In genomic region chr7:55156919-55157318, GRCh38 we compare ENCODE assay signal across 20 cellular contexts.
DNase-seq lines count a peak whose midpoint lies in the region; ATAC-seq and TF ChIP-seq lines count a peak whose summit lies in the region.
"Had no signal": no experiment of that assay in that cellular context is flagged by ENCODE, and none has a peak within 500 bp of the region (broad histone marks: within the 10 kb centered on the region; RNA-seq: fewer than 3 reads in every experiment).

No MANE protein-coding gene starts in this region.

- H4K20me1 ChIP-seq in PC-3 (ENCODE audit: low read length), result no peaks in the 10 kb centered on the region

- no peaks in the 10 kb centered on the region for H3K79me2 ChIP-seq in PC-3 (ENCODE audit: low read length)

- H3K36me3 Mint-ChIP-seq in endodermal cell (ENCODE audit: low read depth) (no peaks in the 10 kb centered on the region), type B pancreatic cell (peaks cover 22% of the 10 kb centered on the region)

- H3K4me1 ChIP-seq in PC-3 (ENCODE audit: insufficient read depth, low read length) (peaks cover 40% of the 10 kb centered on the region), endodermal cell (ENCODE audit: control insufficient read depth, insufficient read depth, low read length) (peaks cover 6% of the 10 kb centered on the region), lower lobe of right lung (no peaks in the 10 kb centered on the region)
- H3K4me1 ChIP-seq: sigmoid colon, stomach had no signal

- CTCF ChIA-PET in PC-3 (lab: Charles Lee), result interaction anchor here (1.4 kb wide), 1 partner anchor 99 kb away, joined by 3 read pairs; no protein-coding TSS in a partner anchor

- no peak for ATAC-seq in PC-3
- no peak for ATAC-seq in lower lobe of right lung
- ATAC-seq: activated CD4-positive, alpha-beta T cell treated with anti-CD3 and anti-CD28 coated beads for 36 hours; effector memory CD8-positive, alpha-beta T cell had no signal

- DNase-seq in PC-3, result no peak
- DNase-seq in endodermal cell, result peak; percentile 74
- DNase-seq in lower lobe of right lung, result no peak
- DNase-seq in type B pancreatic cell (ENCODE audit: extremely low spot score, unreplicated experiment), result no peak
- no peak for DNase-seq in amygdala (lab: John Stamatoyannopoulos, UW)
- no peak for DNase-seq in T1000 (lab: John Stamatoyannopoulos, UW)
- no peak for DNase-seq in NCI-H82 (lab: John Stamatoyannopoulos, UW)
- DNase-seq: activated CD4-positive, alpha-beta T cell treated with anti-CD3 and anti-CD28 coated beads for 36 hours; effector memory CD8-positive, alpha-beta T cell; GM23248; KBM-7; midbrain; NCI-H526 treated with DMSO at 0.1 percent for 48 hours; sigmoid colon; stimulated activated CD4-positive, alpha-beta T cell treated with anti-CD3 and anti-CD28 coated beads, Interleukin-2, amount 100 ng/mL, for 24 hours; stomach had no signal

- no peak overlapping the region for H3K27ac Mint-ChIP-seq in endodermal cell
- H3K27ac Mint-ChIP-seq in type B pancreatic cell, result peak overlapping the region; percentile 55
- H3K27ac Mint-ChIP-seq: activated CD4-positive, alpha-beta T cell treated with anti-CD3 and anti-CD28 coated beads for 36 hours; effector memory CD8-positive, alpha-beta T cell had no signal

- H3K4me3 Mint-ChIP-seq in endodermal cell (peak overlapping the region; percentile 22), type B pancreatic cell (peak overlapping the region; percentile 52)
- H3K4me3 Mint-ChIP-seq: activated CD4-positive, alpha-beta T cell treated with anti-CD3 and anti-CD28 coated beads for 36 hours; central memory CD8-positive, alpha-beta T cell; effector memory CD8-positive, alpha-beta T cell had no signal

- no peaks in the 10 kb centered on the region for H3F3A ChIP-seq in PC-3 (ENCODE audit: low read length, unreplicated experiment)

- WGBS in endodermal cell (ENCODE audit: insufficient coverage in 1 of 2, insufficient read length in 1 of 2), 2 experiments, result 64% methylated on average over 11 of the region's 11 CpGs; no CpG with 5 or more reads in 1 of the 2 experiments

- H3K27me3 Mint-ChIP-seq in endodermal cell (ENCODE audit: insufficient read depth) (peaks cover 7% of the 10 kb centered on the region), type B pancreatic cell (no peaks in the 10 kb centered on the region)

- no peak for TF ChIP-seq CTCF in PC-3 (conservative IDR thresholded peaks at IDR 0.05; ENCODE audit: low read depth, low read length)
- TF ChIP-seq CTCF in endodermal cell (conservative IDR thresholded peaks at IDR 0.05), result no peak
- no peak for TF ChIP-seq CTCF in lower lobe of right lung (IDR thresholded peaks at IDR 0.05)
- TF ChIP-seq CTCF in type B pancreatic cell (conservative IDR thresholded peaks at IDR 0.05), result no peak

- BruUV-seq in PC-3 (replicated peaks; lab: Mats Ljungman, UMichigan), result no TSS peak

- H3K9me2 ChIP-seq in PC-3 (replicated peaks; ENCODE audit: low read length), result no peaks in the 10 kb centered on the region

- H3K4me3 ChIP-seq in PC-3 (ENCODE audit: low read length) (no peak overlapping the region), endodermal cell (ENCODE audit: low read length) (no peak overlapping the region), lower lobe of right lung (no peak overlapping the region)
- H3K4me3 ChIP-seq: GM23248, sigmoid colon, SK-N-MC, stomach had no signal

- H2AFZ ChIP-seq in PC-3 (ENCODE audit: low read length), result no peak overlapping the region
- H2AFZ ChIP-seq: GM23248 had no signal

- H3K27ac ChIP-seq in PC-3 (ENCODE audit: low read length) (peak overlapping the region; percentile 86), endodermal cell (ENCODE audit: low read depth, low read length) (no peak overlapping the region), lower lobe of right lung (peak overlapping the region; percentile 38)
- H3K27ac ChIP-seq: GM23248, HL-60, neutrophil, sigmoid colon, SK-N-MC had no signal

- POLR2A ChIA-PET in PC-3 (lab: Charles Lee; ENCODE audit: unreplicated experiment), result no interaction called here

- H3K9ac ChIP-seq in PC-3 (ENCODE audit: low read length), result peak overlapping the region; percentile 52
- H3K9ac ChIP-seq in endodermal cell (ENCODE audit: extremely low read depth, low read length, poor library complexity, severe bottlenecking), result no peak overlapping the region
- H3K9ac ChIP-seq: GM23248 had no signal

- no peaks in the 10 kb centered on the region for H3K9me3 Mint-ChIP-seq in endodermal cell
- H3K9me3 Mint-ChIP-seq in type B pancreatic cell, result no peaks in the 10 kb centered on the region
- H3K9me3 Mint-ChIP-seq: central memory CD8-positive, alpha-beta T cell; effector memory CD8-positive, alpha-beta T cell had no signal

- H3K36me3 ChIP-seq in PC-3 (ENCODE audit: low read depth, low read length) (peaks cover 59% of the 10 kb centered on the region), endodermal cell (ENCODE audit: control insufficient read depth, insufficient read depth, low read length) (no peaks in the 10 kb centered on the region), lower lobe of right lung (peaks cover 93% of the 10 kb centered on the region)
- H3K36me3 ChIP-seq: neutrophil had no signal

- peaks cover 20% of the 10 kb centered on the region for H3K4me1 Mint-ChIP-seq in endodermal cell
- peaks cover 15% of the 10 kb centered on the region for H3K4me1 Mint-ChIP-seq in type B pancreatic cell (ENCODE audit: unreplicated experiment)
- H3K4me1 Mint-ChIP-seq: activated CD4-positive, alpha-beta T cell treated with anti-CD3 and anti-CD28 coated beads for 36 hours; central memory CD8-positive, alpha-beta T cell had no signal

- H3K27me3 ChIP-seq in PC-3 (ENCODE audit: low read length), result no peaks in the 10 kb centered on the region
- no peaks in the 10 kb centered on the region for H3K27me3 ChIP-seq in endodermal cell (ENCODE audit: control insufficient read depth, insufficient read depth, low read length, poor library complexity, severe bottlenecking)
- H3K27me3 ChIP-seq in lower lobe of right lung (ENCODE audit: low read depth), result no peaks in the 10 kb centered on the region
- H3K27me3 ChIP-seq: sigmoid colon, stomach had no signal

- H3K9me3 ChIP-seq in PC-3 (ENCODE audit: low read length) (no peaks in the 10 kb centered on the region), endodermal cell (ENCODE audit: control insufficient read depth, low read length) (no peaks in the 10 kb centered on the region), lower lobe of right lung (no peaks in the 10 kb centered on the region)
- H3K9me3 ChIP-seq: neutrophil, sigmoid colon, stomach had no signal

- intact Hi-C loops in PC-3 (cut with micrococcal nuclease) (loop anchor here (2.0 kb wide), 1 partner anchor 24 kb away; no protein-coding TSS in a partner anchor), lower lobe of right lung (cut with DNase I) (no loop called here)

- peak overlapping the region; percentile 16 for H3K4me2 ChIP-seq in PC-3 (ENCODE audit: low read length)
